Comparison of ENCODE assay signal across 8 cellular contexts in the genomic region with DNA sequence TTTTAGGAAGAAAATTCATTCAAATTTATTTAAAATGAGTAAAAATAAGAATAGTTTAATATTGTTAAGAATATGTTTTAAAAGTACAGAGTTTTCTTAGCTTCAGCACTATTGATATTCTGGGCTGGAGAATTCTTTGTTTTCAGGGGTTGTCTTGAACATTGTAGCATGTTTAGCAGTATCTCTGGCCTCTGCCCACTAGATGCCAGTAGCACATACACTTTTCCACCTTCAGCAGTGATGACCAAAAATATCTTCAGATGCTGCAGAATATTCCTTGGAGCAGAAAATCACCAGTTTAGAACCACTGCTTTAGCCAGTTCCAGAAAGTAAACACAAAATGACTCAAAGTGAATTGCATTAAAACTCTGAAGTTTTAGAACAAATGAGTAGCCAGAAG. TPM values are rescaled to one million over a fixed set of nuclear protein-coding genes. Genes with fewer than 3 reads are reported as not detected.
A peak's percentile ranks its signal among the peaks of the same experiment; 100 is the strongest.
DNase-seq lines count a peak whose midpoint lies in the region; ATAC-seq and TF ChIP-seq lines count a peak whose summit lies in the region.

No MANE protein-coding gene starts in this region.

- POLR2A ChIA-PET in BJ (lab: Charles Lee): interaction anchor here (0.7 kb wide), 1 partner anchor 136 kb away, joined by 3 read pairs; no protein-coding TSS in a partner anchor

- no peak for TF ChIP-seq POLR2A in adrenal gland (IDR thresholded peaks at IDR 0.05)

- H3K4me3 ChIP-seq in BJ (ENCODE audit: low read depth, low read length) (no peak overlapping the region), adrenal gland (no peak overlapping the region)

- no peaks in the 10 kb centered on the region for H3K27me3 Mint-ChIP-seq in stimulated activated memory B cell treated with anti-CD40 and anti-IgM and Interleukin-4, amounts not matched to agents 10 μg/mL and 1 μg/mL and 100 μg/mL, for 72 hours

- no peak overlapping the region for H3K27ac Mint-ChIP-seq in stimulated activated memory B cell treated with anti-CD40 and anti-IgM and Interleukin-4, amounts not matched to agents 10 μg/mL and 1 μg/mL and 100 μg/mL, for 72 hours

- intact Hi-C loops in adrenal gland (cut with DNase I): no loop called here

- peak; percentile 59 for TF ChIP-seq CTCF in BJ (IDR thresholded peaks at IDR 0.05; ENCODE audit: insufficient read depth, low read depth, low read length)
- TF ChIP-seq CTCF in adrenal gland (IDR thresholded peaks at IDR 0.05): peak in 5 of 6 experiments; percentile 17 to 39 (median 34)

- DNase-seq in BJ (ENCODE audit: low read depth): no peak
- DNase-seq in HT1080 (ENCODE audit: low read depth): peak; percentile 14
- no peak for DNase-seq in adrenal gland
- peak; percentile 10 for DNase-seq in iris pigment epithelial cell (ENCODE audit: low read depth)
- no peak for DNase-seq in retina
- no peak for DNase-seq in amniotic stem cell (lab: John Stamatoyannopoulos, UW)

- peaks cover 0 to 8% (median 0%) of the 10 kb centered on the region in 3 donors for H3K9me3 ChIP-seq in adrenal gland (replicated peaks in 1 of 3)

- CTCF ChIA-PET in BJ (lab: Yijun Ruan, JAX): interaction anchor here (0.7 to 1.6 kb wide), 11 partner anchors 9 to 409 kb away, joined by 3 to 11 read pairs (median 3); no protein-coding TSS in a partner anchor

- H3K4me1 ChIP-seq in adrenal gland (replicated peaks in 1 of 2): no peaks in the 10 kb centered on the region

- no peak overlapping the region for H3K27ac ChIP-seq in adrenal gland

- H3K4me1 Mint-ChIP-seq in stimulated activated memory B cell treated with anti-CD40 and anti-IgM and Interleukin-4, amounts not matched to agents 10 μg/mL and 1 μg/mL and 100 μg/mL, for 72 hours: no peaks in the 10 kb centered on the region

- H3K36me3 ChIP-seq in BJ (ENCODE audit: control insufficient read depth, insufficient read depth, low read length): no peaks in the 10 kb centered on the region
- no peaks in the 10 kb centered on the region for H3K36me3 ChIP-seq in adrenal gland (replicated peaks in 1 of 2)

- peaks cover 7% of the 10 kb centered on the region for H3K36me3 Mint-ChIP-seq in stimulated activated memory B cell treated with anti-CD40 and anti-IgM and Interleukin-4, amounts not matched to agents 10 μg/mL and 1 μg/mL and 100 μg/mL, for 72 hours

- H3K27me3 ChIP-seq in BJ (ENCODE audit: control insufficient read depth, insufficient read depth, low read length): no peaks in the 10 kb centered on the region
- H3K27me3 ChIP-seq in adrenal gland: no peaks in the 10 kb centered on the region

- H3K9me3 Mint-ChIP-seq in stimulated activated memory B cell treated with anti-CD40 and anti-IgM and Interleukin-4, amounts not matched to agents 10 μg/mL and 1 μg/mL and 100 μg/mL, for 72 hours: no peaks in the 10 kb centered on the region

- H3K4me3 Mint-ChIP-seq in stimulated activated memory B cell treated with anti-CD40 and anti-IgM and Interleukin-4, amounts not matched to agents 10 μg/mL and 1 μg/mL and 100 μg/mL, for 72 hours: no peak overlapping the region

- ATAC-seq in HG02759 (IDR thresholded peaks at IDR 0.05; ENCODE audit: unreplicated experiment): no peak
- no peak for ATAC-seq in stimulated activated memory B cell treated with anti-CD40 and anti-IgM and Interleukin-4, amounts not matched to agents 10 μg/mL and 1 μg/mL and 100 μg/mL, for 72 hours

RNA-seq across cellular contexts. Expression of a gene that starts 19.4 kb away (rescaled TPM):
- polyA plus RNA-seq in BJ (2011; rRNA removed): 7.2 and 9.3 TPM in 2 replicates
- polyA minus RNA-seq in BJ (2011; rRNA and poly(A)+ RNA removed): 3.5 and 3.8 TPM in 2 replicates
- 3.0 and 3.3 TPM in 2 replicates for total RNA-seq in HT1080 (2014; rRNA removed; shearing (Covaris generic))
- polyA plus RNA-seq in HT1080 (2015; cell fraction: cytosol; rRNA removed): 11.6 and 17.6 TPM in 2 replicates
- 6.4 and 11.6 TPM in 2 replicates for polyA plus RNA-seq in HT1080 (2015; cell fraction: nucleus; rRNA removed)
- total RNA-seq in adrenal gland: 10 to 100 TPM in 6 of 8 donors, 1 to 10 TPM in 2; 4.2 to 22.6 (median 15.5) TPM
- polyA plus RNA-seq in adrenal gland: 10 to 100 TPM; 17.4 to 25.2 (median 22.5) TPM

Comparison
In these comparisons a context has a peak if more than half of its experiments do, and no peak if none do; other contexts are left out.
1. DNase-seq: peak in HT1080 (single experiment) and iris pigment epithelial cell (single experiment); none in BJ (single experiment), adrenal gland (0 of 7), retina (single experiment) and amniotic stem cell (single experiment).